Comparison of ENCODE assay signal across 9 cellular contexts in the genomic region with DNA sequence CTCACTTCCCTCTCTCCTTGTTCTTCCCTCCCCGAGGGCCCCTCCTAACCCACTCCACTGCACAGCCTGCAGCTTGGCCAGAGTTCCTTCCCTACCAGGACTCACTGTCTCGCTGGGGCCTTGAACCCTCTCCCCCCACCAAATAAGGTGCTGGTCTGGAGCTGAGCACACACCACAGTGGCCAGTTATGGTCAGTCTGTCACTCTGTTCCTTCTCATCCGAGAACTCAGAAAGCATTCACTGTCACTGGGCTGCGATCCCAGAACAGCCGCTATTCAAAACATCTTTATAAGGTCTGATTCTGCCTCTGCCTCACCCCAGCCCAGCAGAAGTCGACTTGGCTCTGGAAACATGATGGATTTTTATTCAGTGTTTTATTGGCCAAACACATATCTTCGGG. TPM values are rescaled to one million over a fixed set of nuclear protein-coding genes. Genes with fewer than 3 reads are reported as not detected.
DNase-seq lines count a peak whose midpoint lies in the region; ATAC-seq and TF ChIP-seq lines count a peak whose summit lies in the region.
"Had no signal": no experiment of that assay in that cellular context is flagged by ENCODE, and none has a peak within 500 bp of the region (broad histone marks: within the 10 kb centered on the region; RNA-seq: fewer than 3 reads in every experiment).

No MANE protein-coding gene starts in this region.

- peak; percentile 5 for DNase-seq in activated CD4-positive, alpha-beta memory T cell treated with anti-CD3 and anti-CD28 coated beads for 36 hours
- DNase-seq in heart left ventricle (peak in 1 of 5 donors; percentile 65), ovary (peak; percentile 69 to 85 (median 74)), NCI-H226 (no peak), foreskin melanocyte (no peak), OCI-M1 (lab: John Stamatoyannopoulos, UW) (no peak)
- no peak for DNase-seq in activated T-helper 2 cell treated with anti-CD3 and anti-CD28 coated beads, Interferon-gamma antibody, Interleukin-2, Interleukin-4, amounts not matched to agents 10 μg/mL and 5 μg/mL and 100 μg/mL, durations not matched to agents 14 hours and 24 hours and 36 hours (ENCODE audit: low spot score)
- DNase-seq: stimulated activated naive CD4-positive, alpha-beta T cell treated with Interleukin-2 at 50 U/mL for 16 hours had no signal

- H3K4me2 ChIP-seq in BLaER1, result peak overlapping the region; percentile 81

- POLR2A ChIA-PET in activated CD4-positive, alpha-beta memory T cell treated with anti-CD3 and anti-CD28 coated beads for 36 hours (lab: Charles Lee), result no interaction called here

- H3K9me3 Mint-ChIP-seq in activated CD4-positive, alpha-beta memory T cell treated with anti-CD3 and anti-CD28 coated beads for 36 hours, result no peaks in the 10 kb centered on the region
- no peaks in the 10 kb centered on the region for H3K9me3 Mint-ChIP-seq in activated T-helper 2 cell treated with anti-CD3 and anti-CD28 coated beads, Interferon-gamma antibody, Interleukin-2, Interleukin-4, amounts not matched to agents 10 μg/mL and 5 μg/mL and 100 μg/mL, durations not matched to agents 14 hours and 24 hours and 36 hours

- H3K27ac ChIP-seq in BLaER1, result peak overlapping the region; percentile 94; the same call in 1 of the 2 replicates
- peak overlapping the region in 10 of 12 donors; percentile 66 to 90 (median 81) for H3K27ac ChIP-seq in heart left ventricle
- H3K27ac ChIP-seq in ovary, result peak overlapping the region; percentile 59 to 71

- H3K4me1 ChIP-seq in BLaER1, result peaks cover 60% of the 10 kb centered on the region
- peaks cover 11 to 74% (median 47%) of the 10 kb centered on the region in 12 donors for H3K4me1 ChIP-seq in heart left ventricle
- peaks cover 12% of the 10 kb centered on the region for H3K4me1 ChIP-seq in ovary (ENCODE audit: insufficient read depth)

- H3K9ac ChIP-seq in BLaER1, result no peak overlapping the region

- H3K4me3 ChIP-seq in BLaER1, result no peak overlapping the region
- H3K4me3 ChIP-seq in heart left ventricle, result peak overlapping the region in 2 of 12 donors; percentile 0 to 21
- no peak overlapping the region for H3K4me3 ChIP-seq in ovary

- H3K27ac Mint-ChIP-seq in activated CD4-positive, alpha-beta memory T cell treated with anti-CD3 and anti-CD28 coated beads for 36 hours, result no peak overlapping the region
- no peak overlapping the region for H3K27ac Mint-ChIP-seq in activated T-helper 2 cell treated with anti-CD3 and anti-CD28 coated beads, Interferon-gamma antibody, Interleukin-2, Interleukin-4, amounts not matched to agents 10 μg/mL and 5 μg/mL and 100 μg/mL, durations not matched to agents 14 hours and 24 hours and 36 hours

- peaks cover 50% of the 10 kb centered on the region for H3K4me1 Mint-ChIP-seq in activated CD4-positive, alpha-beta memory T cell treated with anti-CD3 and anti-CD28 coated beads for 36 hours (ENCODE audit: low read depth)
- peaks cover 47% of the 10 kb centered on the region for H3K4me1 Mint-ChIP-seq in activated T-helper 2 cell treated with anti-CD3 and anti-CD28 coated beads, Interferon-gamma antibody, Interleukin-2, Interleukin-4, amounts not matched to agents 10 μg/mL and 5 μg/mL and 100 μg/mL, durations not matched to agents 14 hours and 24 hours and 36 hours (ENCODE audit: low read depth)

- H3K9me3 ChIP-seq in BLaER1 (no peaks in the 10 kb centered on the region), heart left ventricle (no peaks in the 10 kb centered on the region), ovary (no peaks in the 10 kb centered on the region)

- intact Hi-C loops in activated CD4-positive, alpha-beta memory T cell treated with anti-CD3 and anti-CD28 coated beads for 36 hours (cut with micrococcal nuclease), result loop anchor here (10.0 kb wide), 1 partner anchor 1613 kb away; no protein-coding TSS in a partner anchor
- intact Hi-C loops in heart left ventricle (cut with DNase I) (no loop called here), ovary (cut with DNase I) (no loop called here)
- intact Hi-C loops in activated T-helper 2 cell treated with anti-CD3 and anti-CD28 coated beads, Interferon-gamma antibody, Interleukin-2, Interleukin-4, amounts not matched to agents 10 μg/mL and 5 μg/mL and 100 μg/mL, durations not matched to agents 14 hours and 24 hours and 36 hours (cut with micrococcal nuclease), result no loop called here

- no peaks in the 10 kb centered on the region for H3K36me3 Mint-ChIP-seq in activated CD4-positive, alpha-beta memory T cell treated with anti-CD3 and anti-CD28 coated beads for 36 hours
- H3K36me3 Mint-ChIP-seq in activated T-helper 2 cell treated with anti-CD3 and anti-CD28 coated beads, Interferon-gamma antibody, Interleukin-2, Interleukin-4, amounts not matched to agents 10 μg/mL and 5 μg/mL and 100 μg/mL, durations not matched to agents 14 hours and 24 hours and 36 hours (ENCODE audit: low read depth), result peaks cover 4% of the 10 kb centered on the region

- H3K27me3 Mint-ChIP-seq in activated CD4-positive, alpha-beta memory T cell treated with anti-CD3 and anti-CD28 coated beads for 36 hours, result no peaks in the 10 kb centered on the region
- H3K27me3 Mint-ChIP-seq in activated T-helper 2 cell treated with anti-CD3 and anti-CD28 coated beads, Interferon-gamma antibody, Interleukin-2, Interleukin-4, amounts not matched to agents 10 μg/mL and 5 μg/mL and 100 μg/mL, durations not matched to agents 14 hours and 24 hours and 36 hours (ENCODE audit: low read depth), result no peaks in the 10 kb centered on the region

- no peaks in the 10 kb centered on the region for H3K27me3 ChIP-seq in BLaER1
- H3K27me3 ChIP-seq in heart left ventricle, result no peaks in the 10 kb centered on the region
- H3K27me3 ChIP-seq in ovary, result no peaks in the 10 kb centered on the region

- H3K36me3 ChIP-seq in BLaER1 (no peaks in the 10 kb centered on the region), heart left ventricle (no peaks in the 10 kb centered on the region), ovary (no peaks in the 10 kb centered on the region)

- ATAC-seq in heart left ventricle, result peak; percentile 7 to 28 (median 21)

- TF ChIP-seq POLR2A in heart left ventricle (IDR thresholded peaks at IDR 0.05), result no peak
- no peak for TF ChIP-seq POLR2A in ovary (IDR thresholded peaks at IDR 0.05)

- no peak for TF ChIP-seq CTCF in heart left ventricle (IDR thresholded peaks at IDR 0.05)
- no peak for TF ChIP-seq CTCF in ovary (IDR thresholded peaks at IDR 0.05)

- WGBS in heart left ventricle, 4 donors, result 28 to 48% (median 35%) methylated on average over 7 of the region's 7 CpGs
- WGBS in ovary, 3 donors, result 5 to 13% (median 8%) methylated on average over 7 of the region's 7 CpGs

- TF ChIP-seq EP300 in ovary (IDR thresholded peaks at IDR 0.05), result peak; percentile 25

- CTCF ChIA-PET in activated CD4-positive, alpha-beta memory T cell treated with anti-CD3 and anti-CD28 coated beads for 36 hours (lab: Charles Lee), result no interaction called here

- no peak overlapping the region for H3K4me3 Mint-ChIP-seq in activated CD4-positive, alpha-beta memory T cell treated with anti-CD3 and anti-CD28 coated beads for 36 hours
- H3K4me3 Mint-ChIP-seq in activated T-helper 2 cell treated with anti-CD3 and anti-CD28 coated beads, Interferon-gamma antibody, Interleukin-2, Interleukin-4, amounts not matched to agents 10 μg/mL and 5 μg/mL and 100 μg/mL, durations not matched to agents 14 hours and 24 hours and 36 hours (ENCODE audit: low read depth), result no peak overlapping the region

- no peaks in the 10 kb centered on the region for H4K20me1 ChIP-seq in BLaER1

RNA-seq across cellular contexts. Expression of a gene that starts 19.8 kb away (rescaled TPM):
- total RNA-seq in activated CD4-positive, alpha-beta memory T cell treated with anti-CD3 and anti-CD28 coated beads for 36 hours, result 100 to 1,000 TPM; 146 to 148 TPM
- 10 to 100 TPM in 4 of 9 donors, 1 to 10 TPM in 5; 6.8 to 37.8 (median 9.7) TPM for total RNA-seq in heart left ventricle
- 1 to 10 TPM; 4.3 to 7.5 TPM for polyA plus RNA-seq in heart left ventricle
- 10 to 100 TPM; 26.3 to 60.9 (median 48.6) TPM for total RNA-seq in ovary
- polyA plus RNA-seq in ovary, result 10 to 100 TPM; 22.4 to 37.4 TPM
- 187 and 191 TPM in 2 replicates for total RNA-seq in activated T-helper 2 cell treated with anti-CD3 and anti-CD28 coated beads, Interferon-gamma antibody, Interleukin-2, Interleukin-4, amounts not matched to agents 10 μg/mL and 5 μg/mL and 100 μg/mL, durations not matched to agents 14 hours and 24 hours and 36 hours

Comparison
In these comparisons a context has a peak if more than half of its experiments do, and no peak if none do; other contexts are left out.
1. DNase-seq: peak in activated CD4-positive, alpha-beta memory T cell treated with anti-CD3 and anti-CD28 coated beads for 36 hours (single experiment) and ovary (5 of 5); none in NCI-H226 (single experiment), foreskin melanocyte (single experiment), OCI-M1 (single experiment) and activated T-helper 2 cell treated with anti-CD3 and anti-CD28 coated beads, Interferon-gamma antibody, Interleukin-2, Interleukin-4, amounts not matched to agents 10 μg/mL and 5 μg/mL and 100 μg/mL, durations not matched to agents 14 hours and 24 hours and 36 hours (single experiment).
2. Peak in every context shown above with its lines, with median percentiles within 50 percentile points of each other: H3K27ac ChIP-seq.